Comparison of ENCODE assay signal across 14 cellular contexts in genomic region chr6:13480631-13481501, GRCh38. TPM values are rescaled to one million over a fixed set of nuclear protein-coding genes. Genes with fewer than 3 reads are reported as not detected.
A peak's percentile ranks its signal among the peaks of the same experiment; 100 is the strongest.
DNase-seq lines count a peak whose midpoint lies in the region; ATAC-seq and TF ChIP-seq lines count a peak whose summit lies in the region.
"Had no signal": no experiment of that assay in that cellular context is flagged by ENCODE, and none has a peak within 500 bp of the region (broad histone marks: within the 10 kb centered on the region; RNA-seq: fewer than 3 reads in every experiment).

No MANE protein-coding gene starts in this region.

- POLR2A ChIA-PET in activated naive CD8-positive, alpha-beta T cell treated with anti-CD3 and anti-CD28 coated beads, Interleukin-2, amount 10 ng/mL, durations not matched to agents 7 days and 5 days (lab: Charles Lee) = no interaction called here

- TF ChIP-seq CTCF in foreskin keratinocyte (conservative IDR thresholded peaks at IDR 0.05) = no peak

- peaks cover 51% of the 10 kb centered on the region for H3K4me1 ChIP-seq in foreskin keratinocyte

- peak overlapping the region; percentile 52 for H3K27ac Mint-ChIP-seq in activated naive CD8-positive, alpha-beta T cell treated with anti-CD3 and anti-CD28 coated beads, Interleukin-2, amount 10 ng/mL, durations not matched to agents 7 days and 5 days
- H3K27ac Mint-ChIP-seq in activated naive CD8-positive, alpha-beta T cell treated with anti-CD3 and anti-CD28 coated beads, Interleukin-2, amount 50 U/mL, for 24 hours = no peak overlapping the region
- peak overlapping the region; percentile 5 for H3K27ac Mint-ChIP-seq in activated T-helper 2 cell treated with anti-CD3 and anti-CD28 coated beads, Interferon-gamma antibody, Interleukin-2, Interleukin-4, amounts not matched to agents 10 μg/mL and 5 μg/mL and 100 μg/mL, durations not matched to agents 14 hours and 24 hours and 36 hours
- H3K27ac Mint-ChIP-seq in stimulated activated memory B cell treated with anti-CD40 and anti-IgM and Interleukin-4, amounts not matched to agents 10 μg/mL and 1 μg/mL and 100 μg/mL, for 72 hours = peak overlapping the region; percentile 36

- no peak for ATAC-seq in activated naive CD8-positive, alpha-beta T cell treated with anti-CD3 and anti-CD28 coated beads, Interleukin-2, amount 10 ng/mL, durations not matched to agents 7 days and 5 days (ENCODE audit: low read depth)
- ATAC-seq in activated naive CD8-positive, alpha-beta T cell treated with anti-CD3 and anti-CD28 coated beads, Interleukin-2, amount 50 U/mL, for 24 hours = no peak
- ATAC-seq in foreskin keratinocyte = peak; percentile 72
- ATAC-seq in stimulated activated memory B cell treated with anti-CD40 and anti-IgM and Interleukin-4, amounts not matched to agents 10 μg/mL and 1 μg/mL and 100 μg/mL, for 72 hours = no peak

- peak overlapping the region; percentile 62 for H3K27ac ChIP-seq in foreskin keratinocyte
- H3K27ac ChIP-seq: WERI-Rb-1 had no signal

- H3K9me3 Mint-ChIP-seq in activated naive CD8-positive, alpha-beta T cell treated with anti-CD3 and anti-CD28 coated beads, Interleukin-2, amount 10 ng/mL, durations not matched to agents 7 days and 5 days = no peaks in the 10 kb centered on the region
- peaks cover 3% of the 10 kb centered on the region for H3K9me3 Mint-ChIP-seq in activated naive CD8-positive, alpha-beta T cell treated with anti-CD3 and anti-CD28 coated beads, Interleukin-2, amount 50 U/mL, for 24 hours
- peaks cover 3% of the 10 kb centered on the region for H3K9me3 Mint-ChIP-seq in activated T-helper 2 cell treated with anti-CD3 and anti-CD28 coated beads, Interferon-gamma antibody, Interleukin-2, Interleukin-4, amounts not matched to agents 10 μg/mL and 5 μg/mL and 100 μg/mL, durations not matched to agents 14 hours and 24 hours and 36 hours
- no peaks in the 10 kb centered on the region for H3K9me3 Mint-ChIP-seq in stimulated activated memory B cell treated with anti-CD40 and anti-IgM and Interleukin-4, amounts not matched to agents 10 μg/mL and 1 μg/mL and 100 μg/mL, for 72 hours

- H3K27me3 Mint-ChIP-seq in activated naive CD8-positive, alpha-beta T cell treated with anti-CD3 and anti-CD28 coated beads, Interleukin-2, amount 10 ng/mL, durations not matched to agents 7 days and 5 days = no peaks in the 10 kb centered on the region
- no peaks in the 10 kb centered on the region for H3K27me3 Mint-ChIP-seq in activated naive CD8-positive, alpha-beta T cell treated with anti-CD3 and anti-CD28 coated beads, Interleukin-2, amount 50 U/mL, for 24 hours
- H3K27me3 Mint-ChIP-seq in activated T-helper 2 cell treated with anti-CD3 and anti-CD28 coated beads, Interferon-gamma antibody, Interleukin-2, Interleukin-4, amounts not matched to agents 10 μg/mL and 5 μg/mL and 100 μg/mL, durations not matched to agents 14 hours and 24 hours and 36 hours (ENCODE audit: low read depth) = peaks cover under 1% of the 10 kb centered on the region
- no peaks in the 10 kb centered on the region for H3K27me3 Mint-ChIP-seq in stimulated activated memory B cell treated with anti-CD40 and anti-IgM and Interleukin-4, amounts not matched to agents 10 μg/mL and 1 μg/mL and 100 μg/mL, for 72 hours

- no peak overlapping the region for H3K4me3 Mint-ChIP-seq in activated naive CD8-positive, alpha-beta T cell treated with anti-CD3 and anti-CD28 coated beads, Interleukin-2, amount 10 ng/mL, durations not matched to agents 7 days and 5 days
- H3K4me3 Mint-ChIP-seq in activated naive CD8-positive, alpha-beta T cell treated with anti-CD3 and anti-CD28 coated beads, Interleukin-2, amount 50 U/mL, for 24 hours = no peak overlapping the region
- no peak overlapping the region for H3K4me3 Mint-ChIP-seq in activated T-helper 2 cell treated with anti-CD3 and anti-CD28 coated beads, Interferon-gamma antibody, Interleukin-2, Interleukin-4, amounts not matched to agents 10 μg/mL and 5 μg/mL and 100 μg/mL, durations not matched to agents 14 hours and 24 hours and 36 hours (ENCODE audit: low read depth)
- no peak overlapping the region for H3K4me3 Mint-ChIP-seq in stimulated activated memory B cell treated with anti-CD40 and anti-IgM and Interleukin-4, amounts not matched to agents 10 μg/mL and 1 μg/mL and 100 μg/mL, for 72 hours

- H3K36me3 Mint-ChIP-seq in activated naive CD8-positive, alpha-beta T cell treated with anti-CD3 and anti-CD28 coated beads, Interleukin-2, amount 10 ng/mL, durations not matched to agents 7 days and 5 days = peaks cover 25% of the 10 kb centered on the region
- peaks cover 22% of the 10 kb centered on the region for H3K36me3 Mint-ChIP-seq in activated naive CD8-positive, alpha-beta T cell treated with anti-CD3 and anti-CD28 coated beads, Interleukin-2, amount 50 U/mL, for 24 hours (ENCODE audit: low read depth)
- peaks cover 19% of the 10 kb centered on the region for H3K36me3 Mint-ChIP-seq in activated T-helper 2 cell treated with anti-CD3 and anti-CD28 coated beads, Interferon-gamma antibody, Interleukin-2, Interleukin-4, amounts not matched to agents 10 μg/mL and 5 μg/mL and 100 μg/mL, durations not matched to agents 14 hours and 24 hours and 36 hours (ENCODE audit: low read depth)
- peaks cover 21% of the 10 kb centered on the region for H3K36me3 Mint-ChIP-seq in stimulated activated memory B cell treated with anti-CD40 and anti-IgM and Interleukin-4, amounts not matched to agents 10 μg/mL and 1 μg/mL and 100 μg/mL, for 72 hours

- no peaks in the 10 kb centered on the region for H3K27me3 ChIP-seq in foreskin keratinocyte

- DNase-seq in activated naive CD8-positive, alpha-beta T cell treated with anti-CD3 and anti-CD28 coated beads, Interleukin-2, amount 10 ng/mL, durations not matched to agents 7 days and 5 days = no peak
- no peak for DNase-seq in activated naive CD8-positive, alpha-beta T cell treated with anti-CD3 and anti-CD28 coated beads, Interleukin-2, amount 50 U/mL, for 24 hours
- no peak for DNase-seq in activated T-helper 2 cell treated with anti-CD3 and anti-CD28 coated beads, Interferon-gamma antibody, Interleukin-2, Interleukin-4, amounts not matched to agents 10 μg/mL and 5 μg/mL and 100 μg/mL, durations not matched to agents 14 hours and 24 hours and 36 hours (ENCODE audit: low spot score)
- DNase-seq in foreskin keratinocyte (peak; percentile 84 to 88), COLO668 (lab: John Stamatoyannopoulos, UW; ENCODE audit: unreplicated experiment) (no peak), RKO (ENCODE audit: low spot score) (no peak), SK-N-DZ (ENCODE audit: low spot score) (no peak)
- DNase-seq: activated CD8-positive, alpha-beta memory T cell treated with anti-CD3 and anti-CD28 coated beads, Interleukin-2, amount 50 U/mL, for 48 hours; cortex of kidney; NCI-H1092; stimulated activated naive CD4-positive, alpha-beta T cell; SW 1271; WERI-Rb-1 had no signal

- peaks cover 52% of the 10 kb centered on the region for H3K4me1 Mint-ChIP-seq in activated naive CD8-positive, alpha-beta T cell treated with anti-CD3 and anti-CD28 coated beads, Interleukin-2, amount 10 ng/mL, durations not matched to agents 7 days and 5 days
- peaks cover 52% of the 10 kb centered on the region for H3K4me1 Mint-ChIP-seq in activated naive CD8-positive, alpha-beta T cell treated with anti-CD3 and anti-CD28 coated beads, Interleukin-2, amount 50 U/mL, for 24 hours
- H3K4me1 Mint-ChIP-seq in activated T-helper 2 cell treated with anti-CD3 and anti-CD28 coated beads, Interferon-gamma antibody, Interleukin-2, Interleukin-4, amounts not matched to agents 10 μg/mL and 5 μg/mL and 100 μg/mL, durations not matched to agents 14 hours and 24 hours and 36 hours (ENCODE audit: low read depth) = peaks cover 41% of the 10 kb centered on the region
- H3K4me1 Mint-ChIP-seq in stimulated activated memory B cell treated with anti-CD40 and anti-IgM and Interleukin-4, amounts not matched to agents 10 μg/mL and 1 μg/mL and 100 μg/mL, for 72 hours = peaks cover 53% of the 10 kb centered on the region

- intact Hi-C loops in activated T-helper 2 cell treated with anti-CD3 and anti-CD28 coated beads, Interferon-gamma antibody, Interleukin-2, Interleukin-4, amounts not matched to agents 10 μg/mL and 5 μg/mL and 100 μg/mL, durations not matched to agents 14 hours and 24 hours and 36 hours (cut with micrococcal nuclease) = no loop called here

RNA-seq across cellular contexts. Expression of gene GFOD1, which starts 6.5 kb away (rescaled TPM):
- 1 to 10 TPM; 5.2 to 5.9 TPM for total RNA-seq in activated naive CD8-positive, alpha-beta T cell treated with anti-CD3 and anti-CD28 coated beads, Interleukin-2, amount 10 ng/mL, durations not matched to agents 7 days and 5 days
- 4.6 and 4.8 TPM in 2 replicates for total RNA-seq in activated T-helper 2 cell treated with anti-CD3 and anti-CD28 coated beads, Interferon-gamma antibody, Interleukin-2, Interleukin-4, amounts not matched to agents 10 μg/mL and 5 μg/mL and 100 μg/mL, durations not matched to agents 14 hours and 24 hours and 36 hours
- 10.3 and 11.1 TPM in 2 replicates for total RNA-seq in foreskin keratinocyte
- polyA plus RNA-seq in foreskin keratinocyte = 3.3 and 3.7 TPM in 2 replicates
- 4.0 and 7.0 TPM in 2 replicates for polyA plus RNA-seq in SK-N-DZ (2014; cell fraction: cytosol; rRNA removed)
- 3.7 and 7.7 TPM in 2 replicates for polyA plus RNA-seq in SK-N-DZ (2014; cell fraction: nucleus; rRNA removed)

Comparison
In these comparisons a context has a peak if more than half of its experiments do, and no peak if none do; other contexts are left out.
1. DNase-seq: peak in foreskin keratinocyte (2 of 2); none in activated naive CD8-positive, alpha-beta T cell treated with anti-CD3 and anti-CD28 coated beads, Interleukin-2, amount 10 ng/mL, durations not matched to agents 7 days and 5 days (single experiment), activated naive CD8-positive, alpha-beta T cell treated with anti-CD3 and anti-CD28 coated beads, Interleukin-2, amount 50 U/mL, for 24 hours (single experiment), activated T-helper 2 cell treated with anti-CD3 and anti-CD28 coated beads, Interferon-gamma antibody, Interleukin-2, Interleukin-4, amounts not matched to agents 10 μg/mL and 5 μg/mL and 100 μg/mL, durations not matched to agents 14 hours and 24 hours and 36 hours (single experiment), COLO668 (single experiment), RKO (single experiment) and SK-N-DZ (single experiment).